Comparison of ENCODE assay signal across 19 cellular contexts in the genomic region with DNA sequence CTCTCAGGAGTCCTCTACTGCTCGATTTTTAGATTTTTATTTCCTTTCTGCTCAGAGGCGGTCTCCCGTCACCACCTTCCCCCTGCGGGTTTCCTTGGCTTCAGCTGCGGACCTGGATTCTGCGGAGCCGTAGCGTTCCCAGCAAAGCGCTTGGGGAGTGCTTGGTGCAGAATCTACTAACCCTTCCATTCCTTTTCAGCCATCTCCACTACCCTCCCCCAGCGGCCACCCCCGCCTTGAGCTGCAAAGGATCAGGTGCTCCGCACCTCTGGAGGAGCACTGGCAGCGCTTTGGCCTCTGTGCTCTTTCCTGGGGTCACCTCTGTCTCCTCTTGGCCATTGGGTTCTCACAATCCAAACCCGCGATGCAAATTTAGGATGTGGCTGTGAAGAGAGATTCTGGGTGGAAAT. TPM values are rescaled to one million over a fixed set of nuclear protein-coding genes. Genes with fewer than 3 reads are reported as not detected.
DNase-seq lines count a peak whose midpoint lies in the region; TF ChIP-seq lines count a peak whose summit lies in the region.
"Had no signal": no experiment of that assay in that cellular context is flagged by ENCODE, and none has a peak within 500 bp of the region (broad histone marks: within the 10 kb centered on the region; RNA-seq: fewer than 3 reads in every experiment).

No MANE protein-coding gene starts in this region.

- H3K9ac ChIP-seq in iPS-20b (ENCODE audit: low read depth, low read length) = no peak overlapping the region

- H3K27me3 Mint-ChIP-seq in activated T-cell treated with anti-CD3 and anti-CD28 coated beads, Interleukin-2, amount 50 U/mL, for 24 hours = peaks cover 90% of the 10 kb centered on the region
- peaks cover 80% of the 10 kb centered on the region for H3K27me3 Mint-ChIP-seq in activated naive CD8-positive, alpha-beta T cell treated with anti-CD3 and anti-CD28 coated beads for 36 hours

- H3K9me3 Mint-ChIP-seq in activated T-cell treated with anti-CD3 and anti-CD28 coated beads, Interleukin-2, amount 50 U/mL, for 24 hours = no peaks in the 10 kb centered on the region
- no peaks in the 10 kb centered on the region for H3K9me3 Mint-ChIP-seq in activated naive CD8-positive, alpha-beta T cell treated with anti-CD3 and anti-CD28 coated beads for 36 hours

- no peak for DNase-seq in activated T-cell treated with anti-CD3 and anti-CD28 coated beads, Interleukin-2, amount 50 U/mL, for 24 hours
- DNase-seq in activated T-cell treated with anti-CD3 and anti-CD28 coated beads, Interleukin-2, amount 50 U/mL, for 48 hours = no peak
- no peak for DNase-seq in activated naive CD8-positive, alpha-beta T cell treated with anti-CD3 and anti-CD28 coated beads for 36 hours
- DNase-seq in suprapubic skin (ENCODE audit: low spot score in 2 of 2) = no peak
- no peak for DNase-seq in iPS-NIHi7 (ENCODE audit: extremely low spot score)
- DNase-seq in GF-D8 (lab: John Stamatoyannopoulos, UW) = no peak
- DNase-seq in NCI-H2029 (lab: John Stamatoyannopoulos, UW) = no peak
- DNase-seq: GOT3, NCI-H1105, NCI-H2227 treated with DMSO at 0.1 percent for 48 hours, psoas muscle had no signal

- H3K4me3 Mint-ChIP-seq in activated T-cell treated with anti-CD3 and anti-CD28 coated beads, Interleukin-2, amount 50 U/mL, for 24 hours = peak overlapping the region; percentile 61
- H3K4me3 Mint-ChIP-seq in activated naive CD8-positive, alpha-beta T cell treated with anti-CD3 and anti-CD28 coated beads for 36 hours = peak overlapping the region; percentile 47

- H3K36me3 ChIP-seq in iPS-20b (ENCODE audit: insufficient read depth, low read depth, low read length) = no peaks in the 10 kb centered on the region
- H3K36me3 ChIP-seq in suprapubic skin = no peaks in the 10 kb centered on the region
- H3K36me3 ChIP-seq: adrenal gland, SJSA1 had no signal

- H3K9me3 ChIP-seq in iPS-20b (ENCODE audit: insufficient read depth, low read depth, low read length) (peaks cover 4% of the 10 kb centered on the region; the same call in 1 of the 2 replicates), suprapubic skin (no peaks in the 10 kb centered on the region)
- H3K9me3 ChIP-seq: adrenal gland, psoas muscle had no signal

- H3K27ac Mint-ChIP-seq in activated T-cell treated with anti-CD3 and anti-CD28 coated beads, Interleukin-2, amount 50 U/mL, for 24 hours = peak overlapping the region; percentile 8
- no peak overlapping the region for H3K27ac Mint-ChIP-seq in activated naive CD8-positive, alpha-beta T cell treated with anti-CD3 and anti-CD28 coated beads for 36 hours

- peaks cover 100% of the 10 kb centered on the region for H3K27me3 ChIP-seq in iPS-20b (ENCODE audit: insufficient read depth, low read length)
- peaks cover 100% of the 10 kb centered on the region for H3K27me3 ChIP-seq in suprapubic skin

- no peaks in the 10 kb centered on the region for H3K36me3 Mint-ChIP-seq in activated T-cell treated with anti-CD3 and anti-CD28 coated beads, Interleukin-2, amount 50 U/mL, for 24 hours (ENCODE audit: low read depth)
- H3K36me3 Mint-ChIP-seq in activated naive CD8-positive, alpha-beta T cell treated with anti-CD3 and anti-CD28 coated beads for 36 hours = no peaks in the 10 kb centered on the region

- peak overlapping the region; percentile 35; the same call in 1 of the 2 replicates for H3K4me3 ChIP-seq in iPS-20b (ENCODE audit: low read length)
- peak overlapping the region; percentile 29 for H3K4me3 ChIP-seq in suprapubic skin
- H3K4me3 ChIP-seq: adrenal gland, psoas muscle, SJSA1 had no signal

- TF ChIP-seq POLR2A in suprapubic skin (IDR thresholded peaks at IDR 0.05) = no peak

- peaks cover 38% of the 10 kb centered on the region for H3K4me1 Mint-ChIP-seq in activated T-cell treated with anti-CD3 and anti-CD28 coated beads, Interleukin-2, amount 50 U/mL, for 24 hours (ENCODE audit: low read depth)
- H3K4me1 Mint-ChIP-seq in activated naive CD8-positive, alpha-beta T cell treated with anti-CD3 and anti-CD28 coated beads for 36 hours = peaks cover 24% of the 10 kb centered on the region

- H3K27ac ChIP-seq in iPS-20b (ENCODE audit: low read length) (no peak overlapping the region), suprapubic skin (no peak overlapping the region)
- H3K27ac ChIP-seq: adrenal gland, psoas muscle, SJSA1 had no signal

- 33% methylated on average over 12 of the region's 15 CpGs for WGBS in suprapubic skin

- no peak for TF ChIP-seq CTCF in suprapubic skin (IDR thresholded peaks at IDR 0.05)

- no peak for TF ChIP-seq EP300 in suprapubic skin (IDR thresholded peaks at IDR 0.05)

- H3K4me1 ChIP-seq in iPS-20b (ENCODE audit: insufficient read depth, low read length) = peaks cover 10% of the 10 kb centered on the region; the same call in 1 of the 2 replicates
- peaks cover 53% of the 10 kb centered on the region for H3K4me1 ChIP-seq in suprapubic skin
- H3K4me1 ChIP-seq: psoas muscle, SJSA1 had no signal

RNA-seq across cellular contexts. Expression of gene OLIG2, which starts 3.8 kb away (rescaled TPM):
- total RNA-seq in activated naive CD8-positive, alpha-beta T cell treated with anti-CD3 and anti-CD28 coated beads for 36 hours = not detected
- not detected for total RNA-seq in suprapubic skin
- total RNA-seq: activated CD8-positive, alpha-beta memory T cell treated with anti-CD3 and anti-CD28 coated beads for 36 hours; adrenal gland; esophagus mucosa; left lobe of liver; SJSA1; ureter had no signal

RNA-seq across cellular contexts. Expression of gene OLIG1, which starts 40.4 kb away (rescaled TPM):
- total RNA-seq in activated naive CD8-positive, alpha-beta T cell treated with anti-CD3 and anti-CD28 coated beads for 36 hours = under 1 TPM in 1 of 2 experiments, not detected in 1; 0.21 TPM
- total RNA-seq in suprapubic skin = under 1 TPM in 1 of 4 donors, not detected in 3; 0.42 TPM
- total RNA-seq: activated CD8-positive, alpha-beta memory T cell treated with anti-CD3 and anti-CD28 coated beads for 36 hours; chondrocyte; esophagus mucosa; left lobe of liver; SJSA1; ureter had no signal
